8 cellular contexts compared by ENCODE assay signal in genomic region chr19:18224525-18225354, GRCh38. TPM values are rescaled to one million over a fixed set of nuclear protein-coding genes. Genes with fewer than 3 reads are reported as not detected.
DNase-seq lines count a peak whose midpoint lies in the region; TF ChIP-seq lines count a peak whose summit lies in the region.

No MANE protein-coding gene starts in this region.

- intact Hi-C loops in head of caudate nucleus (cut with DNase I) = no loop called here

- peak overlapping the region; percentile 27 for H3K4me3 ChIP-seq in HFF-Myc (replicated peaks; ENCODE audit: low read depth, low read length)

- no peak overlapping the region for H3K27ac Mint-ChIP-seq in activated naive CD8-positive, alpha-beta T cell

- no peaks in the 10 kb centered on the region for H3K36me3 Mint-ChIP-seq in activated naive CD8-positive, alpha-beta T cell

- TF ChIP-seq CTCF in HFF-Myc (IDR thresholded peaks at IDR 0.05; ENCODE audit: low read depth, low read length, missing control alignments) = no peak

- no peaks in the 10 kb centered on the region for H3K9me3 Mint-ChIP-seq in activated naive CD8-positive, alpha-beta T cell (ENCODE audit: low read depth)

- in situ Hi-C loops in G401 (cut with HindIII; ENCODE audit: low sequenced_read_pairs) = no loop called here

- peak overlapping the region; percentile 87 for H3K4me3 Mint-ChIP-seq in activated naive CD8-positive, alpha-beta T cell

- H3K4me1 Mint-ChIP-seq in activated naive CD8-positive, alpha-beta T cell (ENCODE audit: low read depth) = peaks cover 21% of the 10 kb centered on the region

- peak; percentile 91 for DNase-seq in G401 (ENCODE audit: low spot score)
- DNase-seq in HFF-Myc (ENCODE audit: extremely low read depth, low read depth) = peak; percentile 97
- peak; percentile 94 for DNase-seq in NCI-H1048 (lab: John Stamatoyannopoulos, UW)
- peak; percentile 89 for DNase-seq in SKM-1 (lab: John Stamatoyannopoulos, UW; ENCODE audit: unreplicated experiment)
- DNase-seq in head of caudate nucleus = peak; percentile 79 to 96 (median 90)
- peak; percentile 66 for DNase-seq in occipital lobe (lab: John Stamatoyannopoulos, UW)
- peak; percentile 90 for DNase-seq in superior temporal gyrus (ENCODE audit: extremely low spot score)

- peaks cover 39% of the 10 kb centered on the region for H3K27me3 Mint-ChIP-seq in activated naive CD8-positive, alpha-beta T cell

RNA-seq across cellular contexts. Expression of gene PDE4C, which starts 1.5 kb away (rescaled TPM):
- total RNA-seq in G401 (2014; rRNA removed; shearing (Covaris generic)) = 11.1 and 17.0 TPM in 2 replicates
- 0.47 TPM for total RNA-seq in occipital lobe

RNA-seq across cellular contexts. Expression of gene RAB3A, which starts 20.9 kb away (rescaled TPM):
- 0.14 and 2.0 TPM in 2 replicates for total RNA-seq in G401 (2014; rRNA removed; shearing (Covaris generic))
- total RNA-seq in occipital lobe = 50.4 TPM

RNA-seq across cellular contexts. Expression of gene MPV17L2, which starts 31.7 kb away (rescaled TPM):
- 30.4 and 67.0 TPM in 2 replicates for total RNA-seq in G401 (2014; rRNA removed; shearing (Covaris generic))
- total RNA-seq in occipital lobe = 7.8 TPM

RNA-seq across cellular contexts. Expression of gene IQCN, which starts 49.5 kb away (rescaled TPM):
- total RNA-seq in G401 (2014; rRNA removed; shearing (Covaris generic)) = 0.37 and 0.47 TPM in 2 replicates
- total RNA-seq in occipital lobe = 0.47 TPM

RNA-seq across cellular contexts. Expression of gene IFI30, which starts 51.1 kb away (rescaled TPM):
- 77.6 and 103 TPM in 2 replicates for total RNA-seq in G401 (2014; rRNA removed; shearing (Covaris generic))
- 0.62 TPM for total RNA-seq in occipital lobe

Comparison
In these comparisons a context has a peak if more than half of its experiments do, and no peak if none do; other contexts are left out.
1. Peak in every context shown above with its lines: DNase-seq and H3K4me3 ChIP-seq.
2. RNA of gene RAB3A, which starts 20.9 kb away (total RNA-seq): 50.4 TPM in occipital lobe (single experiment); 0.14 to 2.0 TPM in G401; every median in the first group is over 10 times any median in the second.